Comparison of ENCODE assay signal across 3 cellular contexts in the genomic region with DNA sequence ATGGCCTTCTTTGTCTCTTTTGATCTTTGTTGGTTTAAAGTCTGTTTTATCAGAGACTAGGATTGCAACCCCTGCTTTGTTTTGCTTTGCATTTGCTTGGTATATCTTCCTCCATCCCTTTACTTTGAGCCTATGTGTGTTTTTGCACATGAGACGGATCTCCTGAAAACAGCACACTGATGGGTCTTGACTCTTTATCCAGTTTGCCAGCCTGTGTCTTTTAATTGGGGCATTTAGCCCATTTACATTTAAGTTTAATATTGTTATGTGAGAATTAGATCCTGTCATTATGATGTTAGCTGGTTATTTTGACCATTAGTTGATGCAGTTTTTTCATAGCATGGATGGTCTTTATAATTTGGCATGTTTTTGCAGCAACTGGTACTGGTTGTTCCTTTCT.
DNase-seq lines count a peak whose midpoint lies in the region; ATAC-seq, FAIRE-seq and TF ChIP-seq lines count a peak whose summit lies in the region.
"Not testable (repeated sequence)": the region's sequence is repeated elsewhere in the genome, so short reads cannot be mapped to it uniquely, and the experiment has no call there.

No MANE protein-coding gene starts in this region.

- not testable (repeated sequence) for H3K79me2 ChIP-seq in K562 (ENCODE audit: control insufficient read depth, insufficient read depth, low read length); HepG2 (ENCODE audit: insufficient read depth, low read length)

- DNase-seq in K562 (ENCODE audit: extremely low read depth in 1 of 4, low spot score in 3 of 4); HepG2 (ENCODE audit: low spot score): not testable (repeated sequence)

- H3K9ac ChIP-seq in K562 (ENCODE audit: insufficient read depth in 1 of 2, low read depth in 2 of 2, low read length in 2 of 2); HepG2 (ENCODE audit: insufficient read depth, low read depth, low read length): not testable (repeated sequence)

- H2AFZ ChIP-seq in K562 (ENCODE audit: low read depth, low read length); HepG2 (ENCODE audit: low read length): not testable (repeated sequence)

- H3K4me3 ChIP-seq in HEK293 (ENCODE audit: low read depth, low read length); K562; HepG2 (replicated peaks in 1 of 3; ENCODE audit: insufficient read depth in 1 of 3, low read depth in 2 of 3, low read length in 3 of 3): not testable (repeated sequence)

- CTCF ChIA-PET in HEK293 (lab: Yijun Ruan, JAX); K562 (lab: Yijun Ruan, JAX; ENCODE audit: low intra/inter-chr PET ratio); HepG2 (lab: Yijun Ruan, JAX; ENCODE audit: low intra/inter-chr PET ratio, low total read pairs): not testable (repeated sequence)

- not testable (repeated sequence) for TF ChIP-seq POLR2A in K562 (conservative IDR thresholded peaks at IDR 0.05); HepG2 (IDR thresholded peaks at IDR 0.05; ENCODE audit: insufficient read depth in 1 of 2, low read depth in 2 of 2, low read length in 2 of 2)

- not testable (repeated sequence) for H4K20me1 ChIP-seq in K562 (replicated peaks; ENCODE audit: control insufficient read depth, insufficient read depth, low read length); HepG2 (ENCODE audit: insufficient read depth, low read length)

- H3K9me1 ChIP-seq in K562 (ENCODE audit: control insufficient read depth, insufficient read depth, low read length) = not testable (repeated sequence)

- in situ Hi-C loops in K562 (cut with MboI); HepG2 (cut with HindIII; ENCODE audit: extremely low pct_ligation_motif_present, low pct_unique_long_range_greater_than_20kb): not testable (repeated sequence)

- WGBS in K562 (ENCODE audit: insufficient coverage, low coverage, missing lambda C conversion rate) = 48% methylated on average over 1 of the region's 1 CpG
- 29% methylated on average over 1 of the region's 1 CpG for WGBS in HepG2 (ENCODE audit: low lambda C conversion rate)

- TF ChIP-seq CTCF in HEK293 (tag by site-specific recombination; IDR thresholded peaks at IDR 0.05); K562 (IDR thresholded peaks at IDR 0.05 in 2 of 3, conservative IDR thresholded peaks at IDR 0.05 in 1 of 3; ENCODE audit: insufficient read depth in 2 of 3, low read depth in 1 of 3, low read length in 3 of 3); HepG2 (CRISPR knock-in tag; IDR thresholded peaks at IDR 0.05): not testable (repeated sequence)

- H3K27me3 ChIP-seq in K562 (ENCODE audit: control insufficient read depth in 2 of 2, insufficient read depth in 2 of 2, low read length in 2 of 2); HepG2 (ENCODE audit: control insufficient read depth in 1 of 2, insufficient read depth in 2 of 2, low read length in 2 of 2): not testable (repeated sequence)

- H3K4me1 ChIP-seq in HEK293 (ENCODE audit: control insufficient read depth, insufficient read depth, low read length) = not testable (repeated sequence)
- H3K4me1 ChIP-seq in K562 (replicated peaks in 1 of 2; ENCODE audit: control insufficient read depth in 2 of 2, insufficient read depth in 2 of 2, low read length in 2 of 2) = peaks cover 0 to 22% of the 10 kb centered on the region in 2 experiments; a peak in 4 of 5 replicates
- H3K4me1 ChIP-seq in HepG2 (ENCODE audit: insufficient read depth, low read length) = peaks cover 30% of the 10 kb centered on the region

- not testable (repeated sequence) for TF ChIP-seq RAD21 in K562 (CRISPR knock-in tag; conservative IDR thresholded peaks at IDR 0.05 in 1 of 2, IDR thresholded peaks at IDR 0.05 in 1 of 2); HepG2 (CRISPR knock-in tag; IDR thresholded peaks at IDR 0.05)

- TF ChIP-seq EP300 in K562 (IDR thresholded peaks at IDR 0.05; ENCODE audit: low read length); HepG2 (IDR thresholded peaks at IDR 0.05; ENCODE audit: low read depth in 2 of 2, low read length in 2 of 2); HepG2 (CRISPR knock-in tag; IDR thresholded peaks at IDR 0.05; ENCODE audit: borderline replicate concordance): not testable (repeated sequence)

- BruUV-seq in K562 (replicated peaks; lab: Mats Ljungman, UMichigan); HepG2 (replicated peaks; lab: Mats Ljungman, UMichigan): not testable (repeated sequence)

- not testable (repeated sequence) for FAIRE-seq in K562 (lab: Jason Lieb, UNC)
- FAIRE-seq in HepG2 (lab: Jason Lieb, UNC) = peak; percentile 15

- POLR2A ChIA-PET in HEK293 (lab: Yijun Ruan, JAX); HepG2 (lab: Yijun Ruan, JAX): not testable (repeated sequence)
- POLR2A ChIA-PET in K562 (lab: Yijun Ruan, JAX) = interaction anchor here (1.1 to 1.5 kb wide), 2 partner anchors 8 to 17 kb away, joined by 3 read pairs; no protein-coding TSS in a partner anchor

- H3K4me2 ChIP-seq in K562 (ENCODE audit: insufficient read depth, low read length); HepG2 (ENCODE audit: low read depth, low read length): not testable (repeated sequence)

- intact Hi-C loops in K562 (cut with micrococcal nuclease); HepG2 (cut with micrococcal nuclease; ENCODE audit: unreplicated experiment): not testable (repeated sequence)

- H3K27ac ChIP-seq in HEK293 (ENCODE audit: extremely low read depth, low read depth, low read length); K562 (ENCODE audit: extremely low read depth, low read depth, low read length); HepG2 (ENCODE audit: extremely low read length, insufficient read depth, low read length): not testable (repeated sequence)

- H3K9me3 ChIP-seq in HEK293 (ENCODE audit: control insufficient read depth, insufficient read depth, low read depth, low read length); K562 (replicated peaks; ENCODE audit: control insufficient read depth, insufficient read depth, low read depth, low read length): not testable (repeated sequence)
- peaks cover 11% of the 10 kb centered on the region; the same call in 1 of the 2 replicates for H3K9me3 ChIP-seq in HepG2 (ENCODE audit: low read length)

- H3K36me3 ChIP-seq in HEK293 (ENCODE audit: control insufficient read depth in 2 of 2, insufficient read depth in 1 of 2, low read length in 2 of 2); K562 (ENCODE audit: control insufficient read depth, insufficient read depth, low read length); HepG2 (replicated peaks in 1 of 2; ENCODE audit: control insufficient read depth in 1 of 2, insufficient read depth in 2 of 2, low read length in 2 of 2): not testable (repeated sequence)

- ATAC-seq in K562, HepG2: not testable (repeated sequence)

TF ChIP-seq in HEK293, 187 proteins besides CTCF, POLR2A, EP300 and RAD21:
- TF ChIP-seq SETDB1 (IDR thresholded peaks at IDR 0.05; ENCODE audit: insufficient read length, low read length) (peak; percentile 75), ZNF529 (tag by site-specific recombination; IDR thresholded peaks at IDR 0.05; ENCODE audit: insufficient replicate concordance) (peak; percentile 79)

TF ChIP-seq in K562, 482 proteins besides CTCF, POLR2A, EP300 and RAD21:
- peak; percentile 51 for TF ChIP-seq ZNF507 (tag; conservative IDR thresholded peaks at IDR 0.05)
